ENCODE assay signal across 8 cellular contexts in the genomic region with DNA sequence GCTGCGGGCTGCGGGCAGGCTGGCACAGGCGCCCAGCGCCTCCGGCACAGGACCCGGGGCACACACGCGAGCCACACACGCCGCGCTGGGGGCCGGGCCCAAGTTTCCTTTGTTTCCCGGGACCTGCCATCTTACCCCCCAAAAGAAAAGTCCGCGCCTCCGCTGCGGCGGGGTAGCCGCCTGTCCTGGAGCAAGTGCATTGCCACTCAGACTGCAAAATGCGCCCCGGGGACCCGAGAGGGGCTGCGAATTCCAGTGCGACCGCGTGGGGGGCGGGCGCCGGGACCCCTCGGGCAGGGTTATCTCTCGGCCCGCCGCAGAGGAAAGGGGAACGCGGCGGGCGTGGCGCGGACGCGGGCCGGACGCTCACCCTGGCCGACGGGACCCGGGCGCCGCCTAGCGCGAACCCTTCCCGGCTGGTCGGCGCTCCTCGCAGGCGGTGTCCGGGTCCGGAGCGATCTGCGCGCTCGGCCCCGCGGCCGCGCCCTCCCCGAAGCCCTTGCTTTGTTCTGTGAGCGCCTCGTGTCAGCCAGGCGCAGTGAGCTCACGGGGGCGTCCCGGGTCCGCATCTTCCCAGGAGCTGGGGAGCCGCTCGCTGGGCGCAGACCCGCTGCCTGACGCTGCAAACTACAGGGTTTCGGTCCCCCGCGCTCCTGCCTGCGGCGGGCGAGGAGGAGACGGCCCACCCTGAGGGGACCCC. TPM values are rescaled to one million over a fixed set of nuclear protein-coding genes. Genes with fewer than 3 reads are reported as not detected.
A peak's percentile ranks its signal among the peaks of the same experiment; 100 is the strongest.
DNase-seq lines count a peak whose midpoint lies in the region; ATAC-seq and TF ChIP-seq lines count a peak whose summit lies in the region.

No MANE protein-coding gene starts in this region.

- TF ChIP-seq POLR2A in Peyer's patch (IDR thresholded peaks at IDR 0.05) = peak in 1 of 2 donors; percentile 17
- no peak for TF ChIP-seq POLR2A in transverse colon (IDR thresholded peaks at IDR 0.05)

- H3K4me1 Mint-ChIP-seq in memory B cell = peaks cover 23% of the 10 kb centered on the region

- no peaks in the 10 kb centered on the region for H3K36me3 ChIP-seq in BE2C
- H3K36me3 ChIP-seq in Peyer's patch = no peaks in the 10 kb centered on the region
- peaks cover 0 to 2% (median 0%) of the 10 kb centered on the region in 4 donors for H3K36me3 ChIP-seq in transverse colon

- TF ChIP-seq CTCF in BE2C (IDR thresholded peaks at IDR 0.05; ENCODE audit: low read depth, low read length) (no peak), Peyer's patch (IDR thresholded peaks at IDR 0.05) (peak in 3 of 6 experiments; percentile 25 to 47 (median 44)), coronary artery (IDR thresholded peaks at IDR 0.05) (no peak), transverse colon (IDR thresholded peaks at IDR 0.05) (peak in 1 of 5 experiments; percentile 22)

- WGBS in transverse colon (ENCODE audit: low coverage in 1 of 2), 2 donors = 2% methylated on average over 26 of the region's 85 CpGs; no CpG with 5 or more reads in 1 of the 2 donors

- H3K27me3 ChIP-seq in BE2C (peaks cover 59% of the 10 kb centered on the region), Peyer's patch (peaks cover 0 to 15% of the 10 kb centered on the region in 2 donors), transverse colon (peaks cover 57% of the 10 kb centered on the region)

- ATAC-seq in GM18868 (IDR thresholded peaks at IDR 0.05; ENCODE audit: unreplicated experiment) (peak; percentile 63), HG03432 (IDR thresholded peaks at IDR 0.05; ENCODE audit: unreplicated experiment) (peak; percentile 69), memory B cell (ENCODE audit: low read depth) (peak; percentile 59), HG03097 (IDR thresholded peaks at IDR 0.05; ENCODE audit: low FRiP score, unreplicated experiment) (no peak)

- H3K4me3 ChIP-seq in BE2C (ENCODE audit: low read depth, low read length) (peak overlapping the region; percentile 64), Peyer's patch (peak overlapping the region; percentile 68 to 86 (median 78)), coronary artery (peak overlapping the region; percentile 72), transverse colon (peak overlapping the region; percentile 48 to 97 (median 81))

- in situ Hi-C loops in transverse colon (cut with MboI; ENCODE audit: low pct_ligation_motif_present in 1 of 4, low pct_unique_long_range_greater_than_20kb in 1 of 4, low sequenced_read_pairs in 3 of 4) = loop anchor here (10.0 to 25.0 kb wide), 3 partner anchors 363 to 638 kb away; partner anchors contain the start of gene ATG5 (in 2 of the 4)

- DNase-seq in BE2C (peak; percentile 62), Peyer's patch (peak; percentile 47 to 79 (median 76)), coronary artery (ENCODE audit: low spot score) (no peak), memory B cell (ENCODE audit: low spot score in 2 of 2) (peak; percentile 41 to 63), transverse colon (peak; percentile 71)

- H3K27me3 Mint-ChIP-seq in memory B cell = no peaks in the 10 kb centered on the region

- peak overlapping the region; percentile 89 for H3K4me3 Mint-ChIP-seq in memory B cell

- H3K9me3 ChIP-seq in BE2C (no peaks in the 10 kb centered on the region), Peyer's patch (no peaks in the 10 kb centered on the region), transverse colon (no peaks in the 10 kb centered on the region)

- no peaks in the 10 kb centered on the region; the same call in 1 of the 2 replicates for H3K4me1 ChIP-seq in BE2C
- H3K4me1 ChIP-seq in Peyer's patch = peaks cover 0 to 22% (median 0%) of the 10 kb centered on the region in 4 donors
- peaks cover 3 to 32% (median 21%) of the 10 kb centered on the region in 4 donors for H3K4me1 ChIP-seq in transverse colon

- TF ChIP-seq EP300 in transverse colon (IDR thresholded peaks at IDR 0.05; ENCODE audit: low read depth) = no peak

- intact Hi-C loops in transverse colon (cut with DNase I; ENCODE audit: low total_unique reads) = loop anchor here (10.0 kb wide), 1 partner anchor 640 kb away; no protein-coding TSS in a partner anchor

- peak overlapping the region; percentile 87 for H3K27ac Mint-ChIP-seq in memory B cell

- no peaks in the 10 kb centered on the region for H3K9me3 Mint-ChIP-seq in memory B cell

- H3K36me3 Mint-ChIP-seq in memory B cell = peaks cover 14% of the 10 kb centered on the region

- H3K27ac ChIP-seq in Peyer's patch (peak overlapping the region; percentile 53 to 92 (median 70)), coronary artery (no peak overlapping the region), transverse colon (peak overlapping the region; percentile 87 to 96 (median 94))

RNA-seq across cellular contexts. Expression of gene CD24, which starts 0.6 kb away (rescaled TPM):
- 256 TPM for polyA plus RNA-seq in BE2C (2012; ENCODE audit: insufficient read depth, insufficient read length, low read depth)
- total RNA-seq in Peyer's patch (100 to 1,000 TPM in 1 of 4 donors, 10 to 100 TPM in 3; 38.9 to 119 (median 68.9) TPM), transverse colon (1,000 to 10,000 TPM in 2 of 4 donors, 100 to 1,000 TPM in 2; 466 to 2,167 (median 1,255) TPM)

RNA-seq across cellular contexts. Expression of gene MTRES1, which starts 52.9 kb away (rescaled TPM):
- 15.1 TPM for polyA plus RNA-seq in BE2C (2012; ENCODE audit: insufficient read depth, insufficient read length, low read depth)
- total RNA-seq in Peyer's patch = 10 to 100 TPM; 22.8 to 34.7 (median 31.3) TPM
- total RNA-seq in transverse colon = 10 to 100 TPM; 11.1 to 28.7 (median 21.6) TPM

Comparison
In these comparisons a context has a peak if more than half of its experiments do, and no peak if none do; other contexts are left out.
1. H3K27ac ChIP-seq: peak in Peyer's patch (4 of 4) and transverse colon (4 of 4); none in coronary artery (0 of 2).
2. Peak in every context shown above with its lines, with median percentiles within 50 percentile points of each other: H3K4me3 ChIP-seq.